Comparison of ENCODE assay signal across 12 cellular contexts in the genomic region with DNA sequence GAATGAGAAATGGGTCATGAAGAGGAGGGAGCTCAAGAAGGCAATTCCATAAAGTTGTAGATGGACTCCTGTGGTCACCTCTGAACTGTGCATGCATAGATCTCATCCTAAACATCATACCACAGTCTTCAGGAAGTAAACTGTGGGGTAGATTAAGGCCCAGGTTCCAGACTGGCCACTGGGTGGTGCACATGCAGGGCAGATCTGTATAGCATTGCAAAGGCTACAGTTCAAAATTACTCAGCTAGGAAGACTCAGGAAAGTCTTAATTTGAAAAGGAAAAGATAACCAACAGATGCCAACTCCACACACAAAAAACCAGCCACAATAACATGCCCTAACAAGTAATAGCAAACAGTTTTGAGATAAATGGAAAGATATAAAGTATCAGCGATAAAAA. TPM values are rescaled to one million over a fixed set of nuclear protein-coding genes. Genes with fewer than 3 reads are reported as not detected.
DNase-seq lines count a peak whose midpoint lies in the region; ATAC-seq and TF ChIP-seq lines count a peak whose summit lies in the region.
"Had no signal": no experiment of that assay in that cellular context is flagged by ENCODE, and none has a peak within 500 bp of the region (broad histone marks: within the 10 kb centered on the region; RNA-seq: fewer than 3 reads in every experiment).

No MANE protein-coding gene starts in this region.

- no peak for ATAC-seq in GM18861 (IDR thresholded peaks at IDR 0.05; ENCODE audit: unreplicated experiment)

- no peak for DNase-seq in BJ (ENCODE audit: low read depth)
- peak; percentile 17 for DNase-seq in HCEC 1CT
- DNase-seq in T1000 (lab: John Stamatoyannopoulos, UW): peak; percentile 13
- peak; percentile 18 for DNase-seq in glomerular visceral epithelial cell (ENCODE audit: extremely low spot score)
- DNase-seq in SW 1271 (lab: John Stamatoyannopoulos, UW): no peak
- DNase-seq in COLO668 (lab: John Stamatoyannopoulos, UW; ENCODE audit: unreplicated experiment): no peak
- no peak for DNase-seq in activated T-cell treated with anti-CD3 and anti-CD28 coated beads, Interleukin-2, amount 50 U/mL, for 1 hour
- DNase-seq: tibial artery had no signal

- no peaks in the 10 kb centered on the region for H3K36me3 ChIP-seq in BJ (ENCODE audit: control insufficient read depth, insufficient read depth, low read length)
- H3K36me3 ChIP-seq: prostate gland, SJCRH30, tibial artery had no signal

- POLR2A ChIA-PET in BJ (lab: Charles Lee): no interaction called here

- CTCF ChIA-PET in BJ (lab: Yijun Ruan, JAX): interaction anchor here (0.6 to 2.1 kb wide), 6 partner anchors 10 to 125 kb away, joined by 3 to 11 read pairs (median 3); no protein-coding TSS in a partner anchor

- no peaks in the 10 kb centered on the region for H3K27me3 ChIP-seq in BJ (ENCODE audit: control insufficient read depth, insufficient read depth, low read length)
- H3K27me3 ChIP-seq: SJCRH30, tibial artery had no signal

- no peak overlapping the region for H3K4me3 ChIP-seq in BJ (ENCODE audit: low read depth, low read length)
- H3K4me3 ChIP-seq: prostate gland, SJCRH30, tibial artery had no signal

- TF ChIP-seq CTCF in BJ (IDR thresholded peaks at IDR 0.05; ENCODE audit: insufficient read depth, low read depth, low read length): peak; percentile 69

RNA-seq across cellular contexts. Expression of gene KY, which starts 20.3 kb away (rescaled TPM):
- 0.05 TPM in 1 of 2 replicates, not detected in the other for polyA plus RNA-seq in BJ (2011; rRNA removed)
- polyA minus RNA-seq in BJ (2011; rRNA and poly(A)+ RNA removed): not detected in 2 replicates
- polyA plus RNA-seq: liver had no signal

Comparison
In these comparisons a context has a peak if more than half of its experiments do, and no peak if none do; other contexts are left out.
1. DNase-seq: peak in HCEC 1CT (single experiment), T1000 (single experiment) and glomerular visceral epithelial cell (single experiment); none in BJ (single experiment), SW 1271 (0 of 2), COLO668 (single experiment) and activated T-cell treated with anti-CD3 and anti-CD28 coated beads, Interleukin-2, amount 50 U/mL, for 1 hour (single experiment).